In genomic region chr13:98966019-98966418, GRCh38 we compare ENCODE assay signal across 17 cellular contexts. TPM values are rescaled to one million over a fixed set of nuclear protein-coding genes. Genes with fewer than 3 reads are reported as not detected.
A peak's percentile ranks its signal among the peaks of the same experiment; 100 is the strongest.
DNase-seq lines count a peak whose midpoint lies in the region; ATAC-seq and TF ChIP-seq lines count a peak whose summit lies in the region.
"Had no signal": no experiment of that assay in that cellular context is flagged by ENCODE, and none has a peak within 500 bp of the region (broad histone marks: within the 10 kb centered on the region; RNA-seq: fewer than 3 reads in every experiment).

No MANE protein-coding gene starts in this region.

- WGBS in heart right ventricle, 2 donors, result 77 to 81% methylated on average over 11 of the region's 11 CpGs
- WGBS in heart left ventricle, 4 donors, result 70 to 84% (median 77%) methylated on average over 11 of the region's 11 CpGs

- H3K36me3 Mint-ChIP-seq in endothelial cell (ENCODE audit: low read depth, unreplicated experiment), result peaks cover 27% of the 10 kb centered on the region

- no peaks in the 10 kb centered on the region for H3K27me3 ChIP-seq in heart right ventricle
- no peaks in the 10 kb centered on the region for H3K27me3 ChIP-seq in heart left ventricle

- peak overlapping the region; percentile 43 for H3K4me3 Mint-ChIP-seq in endothelial cell (ENCODE audit: unreplicated experiment)
- H3K4me3 Mint-ChIP-seq: B cell; CD4-positive, alpha-beta memory T cell; HFFc6 had no signal

- H3K4me1 Mint-ChIP-seq in endothelial cell (ENCODE audit: unreplicated experiment), result peaks cover 76% of the 10 kb centered on the region
- H3K4me1 Mint-ChIP-seq: B cell had no signal

- no peak for DNase-seq in heart right ventricle
- no peak for DNase-seq in heart left ventricle
- DNase-seq in NCI-H69 (lab: John Stamatoyannopoulos, UW), result peak; percentile 47
- peak; percentile 23 for DNase-seq in endothelial cell (ENCODE audit: low spot score)
- peak in 3 of 49 donors; percentile 23 to 46 (median 27) for DNase-seq in substantia nigra (lab: John Stamatoyannopoulos, UW)
- DNase-seq in activated effector memory CD4-positive, alpha-beta T cell treated with Interleukin-2 at 50 U/mL for 16 hours, result no peak
- DNase-seq in stimulated activated CD4-positive, alpha-beta T cell treated with anti-CD3 and anti-CD28 coated beads, Interleukin-15, amount 100 ng/mL, for 24 hours, result no peak
- no peak for DNase-seq in DMS153 treated with DMSO at 0.1 percent for 48 hours (lab: John Stamatoyannopoulos, UW; ENCODE audit: unreplicated experiment)
- DNase-seq: ACHN; C1 segment of cervical spinal cord; CD4-positive, alpha-beta memory T cell; DND-41; GDM1; HCEC 1CT; HFFc6 had no signal

- no peak for TF ChIP-seq POLR2A in heart left ventricle (IDR thresholded peaks at IDR 0.05)

- ATAC-seq in heart right ventricle (no peak), heart left ventricle (no peak)
- ATAC-seq: HepG2 had no signal

- H3K9me3 Mint-ChIP-seq in endothelial cell (ENCODE audit: unreplicated experiment), result no peaks in the 10 kb centered on the region
- H3K9me3 Mint-ChIP-seq: HFFc6 had no signal

- H3K36me3 ChIP-seq in heart right ventricle (no peaks in the 10 kb centered on the region), heart left ventricle (no peaks in the 10 kb centered on the region)

- TF ChIP-seq CTCF in heart right ventricle (IDR thresholded peaks at IDR 0.05) (no peak), heart left ventricle (IDR thresholded peaks at IDR 0.05) (no peak), endothelial cell (IDR thresholded peaks at IDR 0.05; ENCODE audit: unreplicated experiment) (no peak)

- H3K27ac ChIP-seq in heart right ventricle (peak overlapping the region in 6 of 10 donors; percentile 1 to 85 (median 28)), heart left ventricle (peak overlapping the region in 2 of 12 donors; percentile 11 to 37), substantia nigra (ENCODE audit: low read depth, low read length, poor library complexity, severe bottlenecking) (peak overlapping the region; percentile 29)

- H3K9me3 ChIP-seq in heart right ventricle (no peaks in the 10 kb centered on the region), heart left ventricle (no peaks in the 10 kb centered on the region)

- peaks cover 32 to 100% (median 76%) of the 10 kb centered on the region in 9 donors for H3K4me1 ChIP-seq in heart right ventricle
- peaks cover 21 to 98% (median 61%) of the 10 kb centered on the region in 12 donors for H3K4me1 ChIP-seq in heart left ventricle

- H3K27ac Mint-ChIP-seq in endothelial cell (ENCODE audit: unreplicated experiment), result no peak overlapping the region
- H3K27ac Mint-ChIP-seq: B cell, HFFc6 had no signal

- H3K4me3 ChIP-seq in heart right ventricle (no peak overlapping the region), heart left ventricle (no peak overlapping the region)

- intact Hi-C loops in heart right ventricle (cut with DNase I) (loop anchor here in 1 of 10 donors (10.0 kb wide), 1 partner anchor 51 kb away; no protein-coding TSS in a partner anchor), heart left ventricle (cut with DNase I) (loop anchor here in 1 of 10 donors (10.0 kb wide), 1 partner anchor 51 kb away; no protein-coding TSS in a partner anchor)

- H3K27me3 Mint-ChIP-seq in endothelial cell (ENCODE audit: unreplicated experiment), result no peaks in the 10 kb centered on the region
- H3K27me3 Mint-ChIP-seq: B cell; CD4-positive, alpha-beta memory T cell had no signal

RNA-seq across cellular contexts. Expression of gene DOCK9, which starts 11.8 kb away (rescaled TPM):
- 10 to 100 TPM; 31.6 to 73.7 (median 43.4) TPM for total RNA-seq in heart right ventricle
- 10 to 100 TPM; 32.0 to 45.3 TPM for polyA plus RNA-seq in heart right ventricle
- total RNA-seq in heart left ventricle, result 100 to 1,000 TPM in 1 of 9 donors, 10 to 100 TPM in 8; 35.0 to 128 (median 45.2) TPM
- 10 to 100 TPM; 21.4 to 59.8 TPM for polyA plus RNA-seq in heart left ventricle
- 339 TPM for total RNA-seq in endothelial cell (ENCODE audit: unreplicated experiment)

Comparison
In these comparisons a context has a peak if more than half of its experiments do, and no peak if none do; other contexts are left out.
1. DNase-seq: peak in NCI-H69 (single experiment) and endothelial cell (single experiment); none in heart right ventricle (0 of 2), heart left ventricle (0 of 5), activated effector memory CD4-positive, alpha-beta T cell treated with Interleukin-2 at 50 U/mL for 16 hours (single experiment), stimulated activated CD4-positive, alpha-beta T cell treated with anti-CD3 and anti-CD28 coated beads, Interleukin-15, amount 100 ng/mL, for 24 hours (single experiment) and DMS153 treated with DMSO at 0.1 percent for 48 hours (single experiment).